17 cellular contexts compared by ENCODE assay signal in genomic region chr9:126607086-126607485, GRCh38. TPM values are rescaled to one million over a fixed set of nuclear protein-coding genes. Genes with fewer than 3 reads are reported as not detected.
DNase-seq lines count a peak whose midpoint lies in the region; ATAC-seq and TF ChIP-seq lines count a peak whose summit lies in the region.
"Had no signal": no experiment of that assay in that cellular context is flagged by ENCODE, and none has a peak within 500 bp of the region (broad histone marks: within the 10 kb centered on the region; RNA-seq: fewer than 3 reads in every experiment).

No MANE protein-coding gene starts in this region.

- POLR2A ChIA-PET in CD8-positive, alpha-beta T cell (lab: Charles Lee) = no interaction called here

- no peaks in the 10 kb centered on the region for H3K36me3 ChIP-seq in WERI-Rb-1
- no peaks in the 10 kb centered on the region for H3K36me3 ChIP-seq in CD8-positive, alpha-beta T cell (ENCODE audit: insufficient read depth, low read length)

- 0 out of 2 replicates have a peak, but pooled peaks have one; percentile 6 for TF ChIP-seq CTCF in WERI-Rb-1 (IDR thresholded peaks at IDR 0.05; ENCODE audit: low read depth, low read length)
- no peak for TF ChIP-seq CTCF in CD8-positive, alpha-beta T cell (IDR thresholded peaks at IDR 0.05)

- H3K27ac ChIP-seq in WERI-Rb-1 = no peak overlapping the region
- no peak overlapping the region for H3K27ac ChIP-seq in CD8-positive, alpha-beta T cell (ENCODE audit: low read depth, low read length)
- H3K27ac ChIP-seq: C4-2B, HL-60 had no signal

- no peaks in the 10 kb centered on the region for H3K9me3 ChIP-seq in WERI-Rb-1 (ENCODE audit: severe bottlenecking)
- H3K9me3 ChIP-seq in CD8-positive, alpha-beta T cell (ENCODE audit: low read length) = no peaks in the 10 kb centered on the region

- no peak for ATAC-seq in activated CD8-positive, alpha-beta memory T cell treated with anti-CD3 and anti-CD28 coated beads, Interleukin-2, amount 10 ng/mL, durations not matched to agents 7 days and 5 days
- ATAC-seq in CD8-positive, alpha-beta T cell = no peak

- DNase-seq in activated CD8-positive, alpha-beta memory T cell treated with anti-CD3 and anti-CD28 coated beads, Interleukin-2, amount 10 ng/mL, durations not matched to agents 7 days and 5 days = no peak
- DNase-seq in activated CD8-positive, alpha-beta memory T cell treated with anti-CD3 and anti-CD28 coated beads, Interleukin-2, amount 50 U/mL, for 48 hours = no peak
- no peak for DNase-seq in WERI-Rb-1
- DNase-seq in CD8-positive, alpha-beta T cell = no peak
- DNase-seq in activated CD4-positive, alpha-beta T cell treated with anti-CD3 and anti-CD28 coated beads for 48 hours = no peak
- no peak for DNase-seq in NCI-H446 (lab: John Stamatoyannopoulos, UW)
- DNase-seq: ACHN; CD4-positive, alpha-beta memory T cell; COR-L47; DMS153; DMS79 treated with DMSO at 0.1 percent for 48 hours; EL; HCEC 1CT; HFFc6 had no signal

- peak overlapping the region; percentile 40 for H3K27ac Mint-ChIP-seq in activated CD8-positive, alpha-beta memory T cell treated with anti-CD3 and anti-CD28 coated beads, Interleukin-2, amount 10 ng/mL, durations not matched to agents 7 days and 5 days
- H3K27ac Mint-ChIP-seq in IgD-negative memory B cell = peak overlapping the region in 2 of 3 donors; percentile 25 to 78
- no peak overlapping the region for H3K27ac Mint-ChIP-seq in CD8-positive, alpha-beta T cell
- H3K27ac Mint-ChIP-seq: HFFc6 had no signal

- no peaks in the 10 kb centered on the region for H3K9me3 Mint-ChIP-seq in activated CD8-positive, alpha-beta memory T cell treated with anti-CD3 and anti-CD28 coated beads, Interleukin-2, amount 10 ng/mL, durations not matched to agents 7 days and 5 days (ENCODE audit: low read depth)
- peaks cover 0 to 2% (median 0%) of the 10 kb centered on the region in 3 donors for H3K9me3 Mint-ChIP-seq in IgD-negative memory B cell
- no peaks in the 10 kb centered on the region for H3K9me3 Mint-ChIP-seq in CD8-positive, alpha-beta T cell
- H3K9me3 Mint-ChIP-seq: CD4-positive, alpha-beta memory T cell; HFFc6 had no signal

- no peak overlapping the region for H3K4me3 ChIP-seq in WERI-Rb-1 (ENCODE audit: low read depth, low read length)
- no peak overlapping the region for H3K4me3 ChIP-seq in CD8-positive, alpha-beta T cell (ENCODE audit: low read depth, low read length)

- CTCF ChIA-PET in activated CD8-positive, alpha-beta memory T cell treated with anti-CD3 and anti-CD28 coated beads, Interleukin-2, amount 10 ng/mL, durations not matched to agents 7 days and 5 days (lab: Charles Lee) = interaction anchor here (3.3 kb wide), 1 partner anchor 83 kb away, joined by 20 read pairs; no protein-coding TSS in a partner anchor
- CTCF ChIA-PET in CD8-positive, alpha-beta T cell (lab: Charles Lee) = no interaction called here

- intact Hi-C loops in CD8-positive, alpha-beta T cell (cut with DNase I, micrococcal nuclease) = no loop called here

- H3K27me3 Mint-ChIP-seq in activated CD8-positive, alpha-beta memory T cell treated with anti-CD3 and anti-CD28 coated beads, Interleukin-2, amount 10 ng/mL, durations not matched to agents 7 days and 5 days = peaks cover 67% of the 10 kb centered on the region
- H3K27me3 Mint-ChIP-seq in IgD-negative memory B cell = peaks cover 39% of the 10 kb centered on the region
- peaks cover 49% of the 10 kb centered on the region for H3K27me3 Mint-ChIP-seq in CD8-positive, alpha-beta T cell (ENCODE audit: low read depth)

- H3K36me3 Mint-ChIP-seq in activated CD8-positive, alpha-beta memory T cell treated with anti-CD3 and anti-CD28 coated beads, Interleukin-2, amount 10 ng/mL, durations not matched to agents 7 days and 5 days = peaks cover 2% of the 10 kb centered on the region
- no peaks in the 10 kb centered on the region for H3K36me3 Mint-ChIP-seq in IgD-negative memory B cell
- no peaks in the 10 kb centered on the region for H3K36me3 Mint-ChIP-seq in CD8-positive, alpha-beta T cell
- H3K36me3 Mint-ChIP-seq: CD4-positive, alpha-beta memory T cell had no signal

- no peak overlapping the region for H3K4me3 Mint-ChIP-seq in activated CD8-positive, alpha-beta memory T cell treated with anti-CD3 and anti-CD28 coated beads, Interleukin-2, amount 10 ng/mL, durations not matched to agents 7 days and 5 days
- H3K4me3 Mint-ChIP-seq in IgD-negative memory B cell = peak overlapping the region in 1 of 4 donors; percentile 61
- no peak overlapping the region for H3K4me3 Mint-ChIP-seq in CD8-positive, alpha-beta T cell
- H3K4me3 Mint-ChIP-seq: CD4-positive, alpha-beta memory T cell; HFFc6 had no signal

- peaks cover 10% of the 10 kb centered on the region for H3K4me1 Mint-ChIP-seq in activated CD8-positive, alpha-beta memory T cell treated with anti-CD3 and anti-CD28 coated beads, Interleukin-2, amount 10 ng/mL, durations not matched to agents 7 days and 5 days
- H3K4me1 Mint-ChIP-seq in IgD-negative memory B cell = peaks cover 9 to 11% (median 9%) of the 10 kb centered on the region in 3 donors
- peaks cover 10% of the 10 kb centered on the region for H3K4me1 Mint-ChIP-seq in CD8-positive, alpha-beta T cell (ENCODE audit: low read depth)

- H3K27me3 ChIP-seq in WERI-Rb-1 (ENCODE audit: insufficient read depth, low read depth, severe bottlenecking) = peaks cover 26% of the 10 kb centered on the region
- H3K27me3 ChIP-seq in CD8-positive, alpha-beta T cell (ENCODE audit: insufficient read depth, low read length) = peaks cover 15% of the 10 kb centered on the region

- peaks cover 9% of the 10 kb centered on the region for H3K4me1 ChIP-seq in CD8-positive, alpha-beta T cell (ENCODE audit: insufficient read depth, low read length)

RNA-seq across cellular contexts. Expression of gene LMX1B, which starts 6.6 kb away (rescaled TPM):
- not detected for total RNA-seq in activated CD8-positive, alpha-beta memory T cell treated with anti-CD3 and anti-CD28 coated beads, Interleukin-2, amount 10 ng/mL, durations not matched to agents 7 days and 5 days
- not detected for polyA plus RNA-seq in IgD-negative memory B cell
- total RNA-seq in CD8-positive, alpha-beta T cell = not detected
- total RNA-seq: CD4-positive, alpha-beta memory T cell; HFFc6 had no signal
- polyA plus RNA-seq: CD4-positive, alpha-beta memory T cell had no signal
